Comparison of ENCODE assay signal across 2 cellular contexts in genomic region chr12:54588110-54588831, GRCh38.
TF ChIP-seq lines count a peak whose summit lies in the region.

A gene with protein sequence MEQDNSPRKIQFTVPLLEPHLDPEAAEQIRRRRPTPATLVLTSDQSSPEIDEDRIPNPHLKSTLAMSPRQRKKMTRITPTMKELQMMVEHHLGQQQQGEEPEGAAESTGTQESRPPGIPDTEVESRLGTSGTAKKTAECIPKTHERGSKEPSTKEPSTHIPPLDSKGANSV (minus strand): TSS chr12:54588659. CDS start chr12:54588488, 171 bp downstream.

TF ChIP-seq in SK-N-SH, 30 proteins besides CTCF, POLR2A, EP300 and RAD21 (continued from another document):
- TF ChIP-seq CHD2 (IDR thresholded peaks at IDR 0.05; ENCODE audit: low read length, partially characterized antibody) (no peak), EZH2phosphoT487 (IDR thresholded peaks at IDR 0.05; ENCODE audit: borderline replicate concordance, low read depth) (no peak), MXI1 (IDR thresholded peaks at IDR 0.05; ENCODE audit: low read depth, low read length) (no peak), TCF12 (IDR thresholded peaks at IDR 0.05) (no peak), FOXM1 (IDR thresholded peaks at IDR 0.05; ENCODE audit: low read depth) (no peak), RXRA (IDR thresholded peaks at IDR 0.05; ENCODE audit: borderline replicate concordance, low read depth) (no peak)
- TF ChIP-seq, protein P1, sequence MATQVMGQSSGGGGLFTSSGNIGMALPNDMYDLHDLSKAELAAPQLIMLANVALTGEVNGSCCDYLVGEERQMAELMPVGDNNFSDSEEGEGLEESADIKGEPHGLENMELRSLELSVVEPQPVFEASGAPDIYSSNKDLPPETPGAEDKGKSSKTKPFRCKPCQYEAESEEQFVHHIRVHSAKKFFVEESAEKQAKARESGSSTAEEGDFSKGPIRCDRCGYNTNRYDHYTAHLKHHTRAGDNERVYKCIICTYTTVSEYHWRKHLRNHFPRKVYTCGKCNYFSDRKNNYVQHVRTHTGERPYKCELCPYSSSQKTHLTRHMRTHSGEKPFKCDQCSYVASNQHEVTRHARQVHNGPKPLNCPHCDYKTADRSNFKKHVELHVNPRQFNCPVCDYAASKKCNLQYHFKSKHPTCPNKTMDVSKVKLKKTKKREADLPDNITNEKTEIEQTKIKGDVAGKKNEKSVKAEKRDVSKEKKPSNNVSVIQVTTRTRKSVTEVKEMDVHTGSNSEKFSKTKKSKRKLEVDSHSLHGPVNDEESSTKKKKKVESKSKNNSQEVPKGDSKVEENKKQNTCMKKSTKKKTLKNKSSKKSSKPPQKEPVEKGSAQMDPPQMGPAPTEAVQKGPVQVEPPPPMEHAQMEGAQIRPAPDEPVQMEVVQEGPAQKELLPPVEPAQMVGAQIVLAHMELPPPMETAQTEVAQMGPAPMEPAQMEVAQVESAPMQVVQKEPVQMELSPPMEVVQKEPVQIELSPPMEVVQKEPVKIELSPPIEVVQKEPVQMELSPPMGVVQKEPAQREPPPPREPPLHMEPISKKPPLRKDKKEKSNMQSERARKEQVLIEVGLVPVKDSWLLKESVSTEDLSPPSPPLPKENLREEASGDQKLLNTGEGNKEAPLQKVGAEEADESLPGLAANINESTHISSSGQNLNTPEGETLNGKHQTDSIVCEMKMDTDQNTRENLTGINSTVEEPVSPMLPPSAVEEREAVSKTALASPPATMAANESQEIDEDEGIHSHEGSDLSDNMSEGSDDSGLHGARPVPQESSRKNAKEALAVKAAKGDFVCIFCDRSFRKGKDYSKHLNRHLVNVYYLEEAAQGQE (IDR thresholded peaks at IDR 0.05; ENCODE audit: low read depth, low read length): no peak

TF ChIP-seq in SK-N-SH treated with all-trans-retinoic acid at 6 μM for 48 hours, 23 proteins besides CTCF, POLR2A, EP300 and RAD21 (continued from another document):
- TF ChIP-seq, protein P2, sequence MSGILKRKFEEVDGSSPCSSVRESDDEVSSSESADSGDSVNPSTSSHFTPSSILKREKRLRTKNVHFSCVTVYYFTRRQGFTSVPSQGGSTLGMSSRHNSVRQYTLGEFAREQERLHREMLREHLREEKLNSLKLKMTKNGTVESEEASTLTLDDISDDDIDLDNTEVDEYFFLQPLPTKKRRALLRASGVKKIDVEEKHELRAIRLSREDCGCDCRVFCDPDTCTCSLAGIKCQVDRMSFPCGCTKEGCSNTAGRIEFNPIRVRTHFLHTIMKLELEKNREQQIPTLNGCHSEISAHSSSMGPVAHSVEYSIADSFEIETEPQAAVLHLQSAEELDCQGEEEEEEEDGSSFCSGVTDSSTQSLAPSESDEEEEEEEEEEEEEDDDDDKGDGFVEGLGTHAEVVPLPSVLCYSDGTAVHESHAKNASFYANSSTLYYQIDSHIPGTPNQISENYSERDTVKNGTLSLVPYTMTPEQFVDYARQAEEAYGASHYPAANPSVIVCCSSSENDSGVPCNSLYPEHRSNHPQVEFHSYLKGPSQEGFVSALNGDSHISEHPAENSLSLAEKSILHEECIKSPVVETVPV (CRISPR knock-in tag; IDR thresholded peaks at IDR 0.05): no peak
- TF ChIP-seq POU6F1 (CRISPR knock-in tag; IDR thresholded peaks at IDR 0.05; ENCODE audit: borderline replicate concordance, low read depth) (no peak), TOX (CRISPR knock-in tag; IDR thresholded peaks at IDR 0.05; ENCODE audit: borderline replicate concordance) (no peak), ZNF565 (CRISPR knock-in tag; conservative IDR thresholded peaks at IDR 0.05; ENCODE audit: low read depth) (no peak), CSDC2 (CRISPR knock-in tag; IDR thresholded peaks at IDR 0.05) (no peak), TSHZ2 (CRISPR knock-in tag; IDR thresholded peaks at IDR 0.05) (no peak), ESRRG (CRISPR knock-in tag; IDR thresholded peaks at IDR 0.05) (no peak), TCF4 (CRISPR knock-in tag; IDR thresholded peaks at IDR 0.05; ENCODE audit: borderline replicate concordance) (no peak), BACH2 (CRISPR knock-in tag; IDR thresholded peaks at IDR 0.05; ENCODE audit: borderline replicate concordance) (no peak), PPARA (CRISPR knock-in tag; IDR thresholded peaks at IDR 0.05; ENCODE audit: borderline replicate concordance) (no peak)
